Comparison of ENCODE assay signal across 31 cellular contexts in genomic region chr10:72796538-72796937, GRCh38.
"Had no signal": no experiment of that assay in that cellular context is flagged by ENCODE, and none has a peak within 500 bp of the region (broad histone marks: within the 10 kb centered on the region; RNA-seq: fewer than 3 reads in every experiment).

No MANE protein-coding gene starts in this region.

- H3K9me3 Mint-ChIP-seq: naive thymus-derived CD8-positive, alpha-beta T cell; natural killer cell treated with Interleukin-12 subunit alpha and Interleukin-12 subunit beta and Interleukin-15 and Interleukin-18, amount 100 ng/mL, for 72 hours; nephron progenitor cell; neural crest cell; stimulated activated memory B cell treated with anti-CD40 and anti-IgM and Interleukin-4, amounts not matched to agents 10 μg/mL and 1 μg/mL and 100 μg/mL, for 72 hours; stimulated activated naive CD8-positive, alpha-beta T cell treated with anti-CD3 and anti-CD28 coated beads, Interleukin-15, amount 100 ng/mL, for 72 hours; type B pancreatic cell had no signal

- H3K27me3 Mint-ChIP-seq: naive thymus-derived CD8-positive, alpha-beta T cell; natural killer cell treated with Interleukin-12 subunit alpha and Interleukin-12 subunit beta and Interleukin-15 and Interleukin-18, amount 100 ng/mL, for 72 hours; progenitor cell of endocrine pancreas; stimulated activated memory B cell treated with anti-CD40 and anti-IgM and Interleukin-4, amounts not matched to agents 10 μg/mL and 1 μg/mL and 100 μg/mL, for 72 hours; stimulated activated naive CD8-positive, alpha-beta T cell treated with anti-CD3 and anti-CD28 coated beads, Interleukin-15, amount 100 ng/mL, for 72 hours; type B pancreatic cell had no signal

- H3K27ac ChIP-seq: pancreas, psoas muscle, skin epidermis, spleen, suprapubic skin, testis, tibial artery, transverse colon, upper lobe of right lung, uterus had no signal

- H3K4me1 ChIP-seq: suprapubic skin, testis, upper lobe of right lung, uterus had no signal

- H3K36me3 Mint-ChIP-seq: natural killer cell treated with Interleukin-12 subunit alpha and Interleukin-12 subunit beta and Interleukin-15 and Interleukin-18, amount 100 ng/mL, for 72 hours; type B pancreatic cell had no signal

- H3K36me3 ChIP-seq: neutrophil, pancreas, suprapubic skin, tibial artery, transverse colon, upper lobe of right lung, uterus had no signal

- DNase-seq: naive thymus-derived CD8-positive, alpha-beta T cell; nephron progenitor cell; nucleus accumbens; pancreas; psoas muscle; right cardiac atrium; spleen; stimulated activated CD4-positive, alpha-beta T cell treated with anti-CD3 and anti-CD28 coated beads, Interleukin-12 subunit alpha, Interleukin-12 subunit beta, amount 100 ng/mL, for 4 hours; stimulated activated CD4-positive, alpha-beta T cell treated with anti-CD3 and anti-CD28 coated beads, Interleukin-1b, Interleukin-23, amount 100 ng/mL, for 48 hours; stimulated activated CD4-positive, alpha-beta T cell treated with anti-CD3 and anti-CD28 coated beads, Interleukin-4, amount 100 ng/mL, for 1 hour; stimulated activated CD4-positive, alpha-beta T cell treated with anti-CD3 and anti-CD28 coated beads, Interleukin-4, amount 100 ng/mL, for 4 hours; stimulated activated CD8-positive, alpha-beta memory T cell treated with anti-CD3 and anti-CD28 coated beads, Interleukin-4, amount 100 ng/mL, for 48 hours; stimulated activated naive CD4-positive, alpha-beta T cell; stimulated activated naive CD8-positive, alpha-beta T cell treated with anti-CD3 and anti-CD28 coated beads, Interleukin-15, amount 100 ng/mL, for 72 hours; stimulated activated naive CD8-positive, alpha-beta T cell treated with anti-CD3 and anti-CD28 coated beads, Interleukin-15, Interleukin-2, amounts not matched to agents 100 U/mL and 50 U/mL, for 24 hours; substantia nigra; testis; transverse colon; upper lobe of right lung; uterus had no signal

- H3K27ac Mint-ChIP-seq: naive thymus-derived CD8-positive, alpha-beta T cell; natural killer cell treated with Interleukin-12 subunit alpha and Interleukin-12 subunit beta and Interleukin-15 and Interleukin-18, amount 100 ng/mL, for 72 hours; nephron progenitor cell; progenitor cell of endocrine pancreas; stimulated activated memory B cell treated with anti-CD40 and anti-IgM and Interleukin-4, amounts not matched to agents 10 μg/mL and 1 μg/mL and 100 μg/mL, for 72 hours; stimulated activated naive CD8-positive, alpha-beta T cell treated with anti-CD3 and anti-CD28 coated beads, Interleukin-15, amount 100 ng/mL, for 72 hours; type B pancreatic cell had no signal

- H3K4me1 Mint-ChIP-seq: stimulated activated memory B cell treated with anti-CD40 and anti-IgM and Interleukin-4, amounts not matched to agents 10 μg/mL and 1 μg/mL and 100 μg/mL, for 72 hours; stimulated activated naive CD8-positive, alpha-beta T cell treated with anti-CD3 and anti-CD28 coated beads, Interleukin-15, amount 100 ng/mL, for 72 hours had no signal

- H3K4me3 Mint-ChIP-seq: naive thymus-derived CD8-positive, alpha-beta T cell; natural killer cell treated with Interleukin-12 subunit alpha and Interleukin-12 subunit beta and Interleukin-15 and Interleukin-18, amount 100 ng/mL, for 72 hours; nephron progenitor cell; neural crest cell; stimulated activated memory B cell treated with anti-CD40 and anti-IgM and Interleukin-4, amounts not matched to agents 10 μg/mL and 1 μg/mL and 100 μg/mL, for 72 hours; stimulated activated naive CD8-positive, alpha-beta T cell treated with anti-CD3 and anti-CD28 coated beads, Interleukin-15, amount 100 ng/mL, for 72 hours; type B pancreatic cell had no signal

- H3K9me3 ChIP-seq: neutrophil, pancreas, psoas muscle, spleen, suprapubic skin, testis, tibial artery, transverse colon, upper lobe of right lung, uterus had no signal

- H3K4me3 ChIP-seq: pancreas, psoas muscle, skin epidermis, smooth muscle cell, spleen, suprapubic skin, testis, tibial artery, transverse colon, upper lobe of right lung, uterus had no signal

- ATAC-seq: naive thymus-derived CD8-positive, alpha-beta T cell; natural killer cell treated with Interleukin-12 subunit alpha and Interleukin-12 subunit beta and Interleukin-15 and Interleukin-18, amount 100 ng/mL, for 72 hours; pancreas; sciatic nerve; stimulated activated memory B cell treated with anti-CD40 and anti-IgM and Interleukin-4, amounts not matched to agents 10 μg/mL and 1 μg/mL and 100 μg/mL, for 72 hours; stimulated activated naive CD8-positive, alpha-beta T cell treated with anti-CD3 and anti-CD28 coated beads, Interleukin-15, amount 100 ng/mL, for 72 hours; stimulated activated naive CD8-positive, alpha-beta T cell treated with anti-CD3 and anti-CD28 coated beads, Interleukin-15, Interleukin-2, amounts not matched to agents 100 U/mL and 50 U/mL, for 24 hours; upper lobe of right lung had no signal
